In genomic region chr13:99057310-99057975, GRCh38 we compare ENCODE assay signal across 17 cellular contexts.
DNase-seq lines count a peak whose midpoint lies in the region; FAIRE-seq and TF ChIP-seq lines count a peak whose summit lies in the region.
"Had no signal": no experiment of that assay in that cellular context is flagged by ENCODE, and none has a peak within 500 bp of the region (broad histone marks: within the 10 kb centered on the region; RNA-seq: fewer than 3 reads in every experiment).

No MANE protein-coding gene starts in this region.

- in situ Hi-C loops in brain microvascular endothelial cell (cut with HindIII; ENCODE audit: low pct_ligation_motif_present, low sequenced_read_pairs) = no loop called here

- no peak overlapping the region for H3K4me3 Mint-ChIP-seq in activated T-helper 2 cell treated with anti-CD3 and anti-CD28 coated beads, Interferon-gamma antibody, Interleukin-2, Interleukin-4, amounts not matched to agents 10 μg/mL and 5 μg/mL and 100 μg/mL, durations not matched to agents 14 hours and 24 hours and 36 hours (ENCODE audit: low read depth)
- H3K4me3 Mint-ChIP-seq in activated CD4-positive, alpha-beta memory T cell treated with anti-CD3 and anti-CD28 coated beads, Interleukin-2, amount 10 ng/mL, durations not matched to agents 7 days and 5 days = no peak overlapping the region
- H3K4me3 Mint-ChIP-seq: activated CD4-positive, alpha-beta T cell treated with anti-CD3 and anti-CD28 coated beads, Interleukin-2, amount 10 ng/mL, durations not matched to agents 24 days and 14 days; immature natural killer cell had no signal

- H4K20me1 ChIP-seq in keratinocyte (ENCODE audit: control insufficient read depth, extremely low read depth, insufficient read depth, low read length) = no peaks in the 10 kb centered on the region

- dilution Hi-C loops in keratinocyte (cut with MboI; ENCODE audit: extremely low pct_ligation_motif_present, low sequenced_read_pairs) = no loop called here

- H2AFZ ChIP-seq in keratinocyte (ENCODE audit: control insufficient read depth, low read length) = no peak overlapping the region

- H3K27me3 Mint-ChIP-seq in activated T-helper 2 cell treated with anti-CD3 and anti-CD28 coated beads, Interferon-gamma antibody, Interleukin-2, Interleukin-4, amounts not matched to agents 10 μg/mL and 5 μg/mL and 100 μg/mL, durations not matched to agents 14 hours and 24 hours and 36 hours (ENCODE audit: low read depth) = no peaks in the 10 kb centered on the region
- H3K27me3 Mint-ChIP-seq in activated CD4-positive, alpha-beta memory T cell treated with anti-CD3 and anti-CD28 coated beads, Interleukin-2, amount 10 ng/mL, durations not matched to agents 7 days and 5 days = no peaks in the 10 kb centered on the region
- H3K27me3 Mint-ChIP-seq: activated CD4-positive, alpha-beta T cell treated with anti-CD3 and anti-CD28 coated beads, Interleukin-2, amount 10 ng/mL, durations not matched to agents 24 days and 14 days had no signal

- peaks cover 55% of the 10 kb centered on the region for H3K4me1 ChIP-seq in keratinocyte (ENCODE audit: control insufficient read depth, extremely low read depth, insufficient read depth, low read length)
- H3K4me1 ChIP-seq in small intestine (ENCODE audit: control insufficient read depth in 2 of 2, insufficient read depth in 1 of 2, low read depth in 1 of 2, low read length in 1 of 2) = peaks cover 7 to 8% of the 10 kb centered on the region in 2 donors

- H3K79me2 ChIP-seq in keratinocyte (ENCODE audit: control insufficient read depth, insufficient read depth, low read length) = peaks cover 71% of the 10 kb centered on the region

- POLR2A ChIA-PET in activated CD4-positive, alpha-beta memory T cell treated with anti-CD3 and anti-CD28 coated beads, Interleukin-2, amount 10 ng/mL, durations not matched to agents 7 days and 5 days (lab: Charles Lee) = interaction anchor here (2.0 kb wide), 1 partner anchor 9 kb away, joined by 10 read pairs; no protein-coding TSS in a partner anchor

- TF ChIP-seq CTCF in keratinocyte (optimal IDR thresholded peaks at IDR 0.05 in 1 of 3, IDR thresholded peaks at IDR 0.05 in 1 of 3, conservative IDR thresholded peaks at IDR 0.05 in 1 of 3; ENCODE audit: extremely low read depth in 1 of 3, insufficient read depth in 2 of 3, low read length in 3 of 3) (no peak), brain microvascular endothelial cell (IDR thresholded peaks at IDR 0.05; ENCODE audit: low read depth, low read length, missing control alignments) (no peak)

- peak; percentile 31 for DNase-seq in NOMO-1 treated with DMSO at 0.1 percent for 48 hours (lab: John Stamatoyannopoulos, UW; ENCODE audit: unreplicated experiment)
- DNase-seq in NOMO-1 treated with dmso at 0.1 percent for 144 hours (lab: John Stamatoyannopoulos, UW; ENCODE audit: unreplicated experiment) = no peak
- peak; percentile 79 for DNase-seq in amniotic epithelial cell (ENCODE audit: low read depth)
- no peak for DNase-seq in keratinocyte (ENCODE audit: low read depth, low spot score)
- DNase-seq in small intestine = peak; percentile 35
- no peak for DNase-seq in brain microvascular endothelial cell
- DNase-seq in activated T-helper 2 cell treated with anti-CD3 and anti-CD28 coated beads, Interferon-gamma antibody, Interleukin-2, Interleukin-4, amounts not matched to agents 10 μg/mL and 5 μg/mL and 100 μg/mL, durations not matched to agents 14 hours and 24 hours and 36 hours (ENCODE audit: low spot score) = no peak
- DNase-seq in activated CD4-positive, alpha-beta memory T cell treated with anti-CD3 and anti-CD28 coated beads, Interleukin-2, amount 10 ng/mL, durations not matched to agents 7 days and 5 days = no peak
- DNase-seq: activated CD4-positive, alpha-beta T cell treated with anti-CD3 and anti-CD28 coated beads, Interleukin-2, amount 10 ng/mL, durations not matched to agents 24 days and 14 days; central memory CD4-positive, alpha-beta T cell; immature natural killer cell; KG1; NCI-H1930; NK-92 treated with Interleukin-12 subunit alpha and Interleukin-12 subunit beta, amount 100 ng/mL, for 24 hours had no signal

- no peaks in the 10 kb centered on the region for H3K9me3 ChIP-seq in keratinocyte (ENCODE audit: control insufficient read depth, low read depth, low read length)
- H3K9me3 ChIP-seq in small intestine (ENCODE audit: control insufficient read depth, low read depth) = no peaks in the 10 kb centered on the region

- no peak overlapping the region for H3K4me2 ChIP-seq in keratinocyte (ENCODE audit: control insufficient read depth, extremely low read depth, insufficient read depth, low read depth, low read length)

- H3K9ac ChIP-seq in keratinocyte (ENCODE audit: control insufficient read depth, extremely low read depth, insufficient read depth, low read length) = no peak overlapping the region

- H3K27ac ChIP-seq in keratinocyte (ENCODE audit: control insufficient read depth, insufficient read depth, low read length) (peak overlapping the region; percentile 68), small intestine (ENCODE audit: low read depth in 1 of 2, low read length in 1 of 2) (no peak overlapping the region), brain microvascular endothelial cell (no peak overlapping the region)
- H3K27ac ChIP-seq: 22Rv1 had no signal

- CTCF ChIA-PET in activated CD4-positive, alpha-beta memory T cell treated with anti-CD3 and anti-CD28 coated beads, Interleukin-2, amount 10 ng/mL, durations not matched to agents 7 days and 5 days (lab: Charles Lee) = no interaction called here

- no peaks in the 10 kb centered on the region for H3K27me3 ChIP-seq in keratinocyte (ENCODE audit: control insufficient read depth, extremely low read depth, insufficient read depth, low read length)
- no peaks in the 10 kb centered on the region for H3K27me3 ChIP-seq in small intestine (ENCODE audit: control insufficient read depth in 2 of 2, insufficient read depth in 2 of 2, low read length in 2 of 2)
- no peaks in the 10 kb centered on the region for H3K27me3 ChIP-seq in brain microvascular endothelial cell (replicated peaks)

- H3K9me1 ChIP-seq in keratinocyte (ENCODE audit: control insufficient read depth, extremely low read depth, insufficient read depth, low read length) = peaks cover 5% of the 10 kb centered on the region

- no peaks in the 10 kb centered on the region for H3K9me3 Mint-ChIP-seq in activated T-helper 2 cell treated with anti-CD3 and anti-CD28 coated beads, Interferon-gamma antibody, Interleukin-2, Interleukin-4, amounts not matched to agents 10 μg/mL and 5 μg/mL and 100 μg/mL, durations not matched to agents 14 hours and 24 hours and 36 hours
- H3K9me3 Mint-ChIP-seq in activated CD4-positive, alpha-beta memory T cell treated with anti-CD3 and anti-CD28 coated beads, Interleukin-2, amount 10 ng/mL, durations not matched to agents 7 days and 5 days = no peaks in the 10 kb centered on the region
- H3K9me3 Mint-ChIP-seq: activated CD4-positive, alpha-beta T cell treated with anti-CD3 and anti-CD28 coated beads, Interleukin-2, amount 10 ng/mL, durations not matched to agents 24 days and 14 days; activated T-helper 1 cell treated with anti-CD3 and anti-CD28 coated beads, Interleukin-12 subunit alpha, Interleukin-12 subunit beta, Interleukin-2, Interleukin-4 antibody, amounts not matched to agents 30 ng/mL and 10 ng/mL and 1 ng/mL, durations not matched to agents 14 hours and 24 hours and 36 hours; immature natural killer cell had no signal

- peaks cover 7% of the 10 kb centered on the region for H3K36me3 Mint-ChIP-seq in activated T-helper 2 cell treated with anti-CD3 and anti-CD28 coated beads, Interferon-gamma antibody, Interleukin-2, Interleukin-4, amounts not matched to agents 10 μg/mL and 5 μg/mL and 100 μg/mL, durations not matched to agents 14 hours and 24 hours and 36 hours (ENCODE audit: low read depth)
- H3K36me3 Mint-ChIP-seq in activated CD4-positive, alpha-beta memory T cell treated with anti-CD3 and anti-CD28 coated beads, Interleukin-2, amount 10 ng/mL, durations not matched to agents 7 days and 5 days (ENCODE audit: low read depth) = peaks cover 13% of the 10 kb centered on the region

- no peak overlapping the region for H3K27ac Mint-ChIP-seq in activated T-helper 2 cell treated with anti-CD3 and anti-CD28 coated beads, Interferon-gamma antibody, Interleukin-2, Interleukin-4, amounts not matched to agents 10 μg/mL and 5 μg/mL and 100 μg/mL, durations not matched to agents 14 hours and 24 hours and 36 hours
- H3K27ac Mint-ChIP-seq in activated CD4-positive, alpha-beta memory T cell treated with anti-CD3 and anti-CD28 coated beads, Interleukin-2, amount 10 ng/mL, durations not matched to agents 7 days and 5 days = no peak overlapping the region
- H3K27ac Mint-ChIP-seq: activated CD4-positive, alpha-beta T cell treated with anti-CD3 and anti-CD28 coated beads, Interleukin-2, amount 10 ng/mL, durations not matched to agents 24 days and 14 days; activated T-helper 1 cell treated with anti-CD3 and anti-CD28 coated beads, Interleukin-12 subunit alpha, Interleukin-12 subunit beta, Interleukin-2, Interleukin-4 antibody, amounts not matched to agents 30 ng/mL and 10 ng/mL and 1 ng/mL, durations not matched to agents 14 hours and 24 hours and 36 hours; immature natural killer cell had no signal

- H3K4me3 ChIP-seq in keratinocyte (ENCODE audit: control insufficient read depth in 2 of 3, extremely low read depth in 1 of 3, insufficient read depth in 2 of 3, low read depth in 1 of 3, low read length in 3 of 3) (no peak overlapping the region), small intestine (ENCODE audit: low read depth in 1 of 2, low read length in 2 of 2) (no peak overlapping the region), brain microvascular endothelial cell (ENCODE audit: low read depth, low read length) (no peak overlapping the region)

- H3K36me3 ChIP-seq in keratinocyte (ENCODE audit: control insufficient read depth in 2 of 2, extremely low read depth in 1 of 2, insufficient read depth in 2 of 2, low read length in 2 of 2) = no peaks in the 10 kb centered on the region
- H3K36me3 ChIP-seq in small intestine (ENCODE audit: control insufficient read depth in 2 of 2, insufficient read depth in 2 of 2, low read length in 2 of 2) = no peaks in the 10 kb centered on the region
- no peaks in the 10 kb centered on the region for H3K36me3 ChIP-seq in brain microvascular endothelial cell (replicated peaks)

- peaks cover 45% of the 10 kb centered on the region for H3K4me1 Mint-ChIP-seq in activated T-helper 2 cell treated with anti-CD3 and anti-CD28 coated beads, Interferon-gamma antibody, Interleukin-2, Interleukin-4, amounts not matched to agents 10 μg/mL and 5 μg/mL and 100 μg/mL, durations not matched to agents 14 hours and 24 hours and 36 hours (ENCODE audit: low read depth)
- peaks cover 45% of the 10 kb centered on the region for H3K4me1 Mint-ChIP-seq in activated CD4-positive, alpha-beta memory T cell treated with anti-CD3 and anti-CD28 coated beads, Interleukin-2, amount 10 ng/mL, durations not matched to agents 7 days and 5 days

- intact Hi-C loops in activated T-helper 2 cell treated with anti-CD3 and anti-CD28 coated beads, Interferon-gamma antibody, Interleukin-2, Interleukin-4, amounts not matched to agents 10 μg/mL and 5 μg/mL and 100 μg/mL, durations not matched to agents 14 hours and 24 hours and 36 hours (cut with micrococcal nuclease) = no loop called here

- FAIRE-seq in keratinocyte (lab: Jason Lieb, UNC) (no peak), small intestine (lab: Jason Lieb, UNC) (no peak)
- FAIRE-seq: endothelial cell of umbilical vein had no signal

- 70 to 81% (median 75%) methylated on average over 4 of the region's 4 CpGs for WGBS in small intestine, 3 donors

Comparison
In these comparisons a context has a peak if more than half of its experiments do, and no peak if none do; other contexts are left out.
1. DNase-seq: peak in NOMO-1 treated with DMSO at 0.1 percent for 48 hours (single experiment), amniotic epithelial cell (single experiment) and small intestine (single experiment); none in NOMO-1 treated with dmso at 0.1 percent for 144 hours (single experiment), keratinocyte (single experiment), brain microvascular endothelial cell (single experiment), activated T-helper 2 cell treated with anti-CD3 and anti-CD28 coated beads, Interferon-gamma antibody, Interleukin-2, Interleukin-4, amounts not matched to agents 10 μg/mL and 5 μg/mL and 100 μg/mL, durations not matched to agents 14 hours and 24 hours and 36 hours (single experiment) and activated CD4-positive, alpha-beta memory T cell treated with anti-CD3 and anti-CD28 coated beads, Interleukin-2, amount 10 ng/mL, durations not matched to agents 7 days and 5 days (single experiment).